ENCODE assay signal across 10 cellular contexts in genomic region chr18:12837747-12838146, GRCh38. TPM values are rescaled to one million over a fixed set of nuclear protein-coding genes. Genes with fewer than 3 reads are reported as not detected.
DNase-seq lines count a peak whose midpoint lies in the region; ATAC-seq, FAIRE-seq and TF ChIP-seq lines count a peak whose summit lies in the region.
"Had no signal": no experiment of that assay in that cellular context is flagged by ENCODE, and none has a peak within 500 bp of the region (broad histone marks: within the 10 kb centered on the region; RNA-seq: fewer than 3 reads in every experiment).

No MANE protein-coding gene starts in this region.

- no peaks in the 10 kb centered on the region for H3K9me3 Mint-ChIP-seq in T-helper 1 cell treated with Interleukin-12 subunit alpha and Interleukin-12 subunit beta and Interleukin-4 antibody, amounts not matched to agents 30 μg/mL and 1 μg/mL, for 36 hours
- H3K9me3 Mint-ChIP-seq in stimulated activated effector memory CD8-positive, alpha-beta T cell treated with anti-CD3 and anti-CD28 coated beads, Interleukin-12 subunit alpha, Interleukin-12 subunit beta, amount 100 ng/mL, for 72 hours = no peaks in the 10 kb centered on the region

- no peak overlapping the region for H3K4me3 ChIP-seq in SK-N-SH (ENCODE audit: low read depth in 2 of 2, low read length in 1 of 2)

- no peak for TF ChIP-seq CTCF in SK-N-SH (IDR thresholded peaks at IDR 0.05)

- 0 out of 2 replicates have a peak overlapping the region, but pooled peaks have one; percentile 77 for H2AFZ ChIP-seq in SK-N-SH (ENCODE audit: low read depth)

- H3K27me3 ChIP-seq in SK-N-SH (ENCODE audit: insufficient read depth) = no peaks in the 10 kb centered on the region

- H4K20me1 ChIP-seq in SK-N-SH (ENCODE audit: insufficient read depth) = no peaks in the 10 kb centered on the region

- no peak for TF ChIP-seq EP300 in SK-N-SH (IDR thresholded peaks at IDR 0.05; ENCODE audit: borderline replicate concordance in 1 of 2, low read depth in 1 of 2, low read length in 1 of 2)

- TF ChIP-seq RAD21 in SK-N-SH (IDR thresholded peaks at IDR 0.05; ENCODE audit: low read length) = no peak

- H3K27me3 Mint-ChIP-seq in T-helper 1 cell treated with Interleukin-12 subunit alpha and Interleukin-12 subunit beta and Interleukin-4 antibody, amounts not matched to agents 30 μg/mL and 1 μg/mL, for 36 hours (ENCODE audit: low read depth) = no peaks in the 10 kb centered on the region

- H3K27ac ChIP-seq in SK-N-SH (ENCODE audit: low read depth in 2 of 2, low read length in 1 of 2) = peak overlapping the region; percentile 13 to 39; a peak in 2 of 4 replicates

- no peaks in the 10 kb centered on the region for H3K9me3 ChIP-seq in SK-N-SH

- no peak for DNase-seq in SK-N-SH
- DNase-seq in fibroblast of gingiva (ENCODE audit: low read depth) = peak; percentile 70
- DNase-seq in stimulated activated effector memory CD8-positive, alpha-beta T cell treated with anti-CD3 and anti-CD28 coated beads, Interleukin-12 subunit alpha, Interleukin-12 subunit beta, amount 100 ng/mL, for 72 hours (ENCODE audit: low spot score in 2 of 2) = no peak
- no peak for DNase-seq in head of caudate nucleus
- DNase-seq in NCI-H2107 (lab: John Stamatoyannopoulos, UW) = no peak
- no peak for DNase-seq in GM12892 (ENCODE audit: insufficient read length)
- DNase-seq: NCI-H510A treated with DMSO at 0.1 percent for 48 hours, nucleus accumbens had no signal

- no peaks in the 10 kb centered on the region for H3K79me2 ChIP-seq in SK-N-SH (ENCODE audit: insufficient read depth)

- CTCF ChIA-PET in SK-N-SH (lab: Yijun Ruan, JAX) = no interaction called here

- POLR2A ChIA-PET in SK-N-SH (lab: Yijun Ruan, JAX) = no interaction called here

- H3K36me3 ChIP-seq in SK-N-SH (replicated peaks in 1 of 2; ENCODE audit: control insufficient read depth in 1 of 2, insufficient read depth in 2 of 2, low read length in 1 of 2) = peaks cover 6 to 9% of the 10 kb centered on the region in 2 experiments

- peaks cover 37% of the 10 kb centered on the region for H3K36me3 Mint-ChIP-seq in T-helper 1 cell treated with Interleukin-12 subunit alpha and Interleukin-12 subunit beta and Interleukin-4 antibody, amounts not matched to agents 30 μg/mL and 1 μg/mL, for 36 hours (ENCODE audit: low read depth)
- H3K36me3 Mint-ChIP-seq in stimulated activated effector memory CD8-positive, alpha-beta T cell treated with anti-CD3 and anti-CD28 coated beads, Interleukin-12 subunit alpha, Interleukin-12 subunit beta, amount 100 ng/mL, for 72 hours = peaks cover 44% of the 10 kb centered on the region

- peak overlapping the region; percentile 79 for H3K4me3 Mint-ChIP-seq in T-helper 1 cell treated with Interleukin-12 subunit alpha and Interleukin-12 subunit beta and Interleukin-4 antibody, amounts not matched to agents 30 μg/mL and 1 μg/mL, for 36 hours
- peak overlapping the region; percentile 68 for H3K4me3 Mint-ChIP-seq in stimulated activated effector memory CD8-positive, alpha-beta T cell treated with anti-CD3 and anti-CD28 coated beads, Interleukin-12 subunit alpha, Interleukin-12 subunit beta, amount 100 ng/mL, for 72 hours

- peaks cover 7 to 23% of the 10 kb centered on the region in 2 experiments; a peak in 3 of 4 replicates for H3K4me1 ChIP-seq in SK-N-SH (ENCODE audit: control insufficient read depth in 1 of 2, insufficient read depth in 2 of 2, low read depth in 1 of 2, low read length in 1 of 2)

- H3K9me2 ChIP-seq in SK-N-SH = no peaks in the 10 kb centered on the region

- H3K4me2 ChIP-seq in SK-N-SH = peak overlapping the region; percentile 64

- no peak overlapping the region; the same call in 1 of the 2 replicates for H3K9ac ChIP-seq in SK-N-SH

- intact Hi-C loops in head of caudate nucleus (cut with DNase I) = no loop called here

- ATAC-seq in SK-N-SH treated with all-trans-retinoic acid at 6 μM for 48 hours = no peak
- no peak for ATAC-seq in stimulated activated effector memory CD8-positive, alpha-beta T cell treated with anti-CD3 and anti-CD28 coated beads, Interleukin-12 subunit alpha, Interleukin-12 subunit beta, amount 100 ng/mL, for 72 hours

- H3K27ac Mint-ChIP-seq in T-helper 1 cell treated with Interleukin-12 subunit alpha and Interleukin-12 subunit beta and Interleukin-4 antibody, amounts not matched to agents 30 μg/mL and 1 μg/mL, for 36 hours = peak overlapping the region; percentile 94
- peak overlapping the region; percentile 95 for H3K27ac Mint-ChIP-seq in stimulated activated effector memory CD8-positive, alpha-beta T cell treated with anti-CD3 and anti-CD28 coated beads, Interleukin-12 subunit alpha, Interleukin-12 subunit beta, amount 100 ng/mL, for 72 hours

- peaks cover 57% of the 10 kb centered on the region for H3K4me1 Mint-ChIP-seq in T-helper 1 cell treated with Interleukin-12 subunit alpha and Interleukin-12 subunit beta and Interleukin-4 antibody, amounts not matched to agents 30 μg/mL and 1 μg/mL, for 36 hours (ENCODE audit: low read depth)
- peaks cover 63% of the 10 kb centered on the region for H3K4me1 Mint-ChIP-seq in stimulated activated effector memory CD8-positive, alpha-beta T cell treated with anti-CD3 and anti-CD28 coated beads, Interleukin-12 subunit alpha, Interleukin-12 subunit beta, amount 100 ng/mL, for 72 hours

- peaks cover 5% of the 10 kb centered on the region for H3F3A ChIP-seq in SK-N-SH (replicated peaks; ENCODE audit: insufficient read depth)

- TF ChIP-seq POLR2A in GM12892 (IDR thresholded peaks at IDR 0.05; ENCODE audit: low read depth, low read length) = no peak

- FAIRE-seq in GM12892 (lab: Jason Lieb, UNC) = no peak

TF ChIP-seq in SK-N-SH, 30 proteins besides CTCF, POLR2A, EP300 and RAD21 (continues in another document):
- TF ChIP-seq REST (IDR thresholded peaks at IDR 0.05; ENCODE audit: low read depth, low read length) (no peak), GATA2 (CRISPR knock-in tag; IDR thresholded peaks at IDR 0.05) (no peak), FOSL2 (IDR thresholded peaks at IDR 0.05; ENCODE audit: borderline replicate concordance, low read depth) (no peak)

TF ChIP-seq in SK-N-SH treated with all-trans-retinoic acid at 6 μM for 48 hours, 23 proteins besides CTCF, POLR2A, EP300 and RAD21 (continues in another document):
- TF ChIP-seq BACH2 (CRISPR knock-in tag; IDR thresholded peaks at IDR 0.05; ENCODE audit: borderline replicate concordance) = no peak
- TF ChIP-seq ZFP3 (CRISPR knock-in tag; IDR thresholded peaks at IDR 0.05) = no peak
- TF ChIP-seq PATZ1 (CRISPR knock-in tag; IDR thresholded peaks at IDR 0.05; ENCODE audit: borderline replicate concordance) = no peak
- TF ChIP-seq TCF4 (CRISPR knock-in tag; IDR thresholded peaks at IDR 0.05; ENCODE audit: borderline replicate concordance) = no peak
- no peak for TF ChIP-seq ZC3H10 (CRISPR knock-in tag; IDR thresholded peaks at IDR 0.05)
- no peak for TF ChIP-seq ESRRG (CRISPR knock-in tag; IDR thresholded peaks at IDR 0.05)
- TF ChIP-seq ARNTL (CRISPR knock-in tag; IDR thresholded peaks at IDR 0.05; ENCODE audit: borderline replicate concordance, low read depth) = no peak
- no peak for TF ChIP-seq OSR1 (CRISPR knock-in tag; IDR thresholded peaks at IDR 0.05)
- no peak for TF ChIP-seq SNAI2 (CRISPR knock-in tag; IDR thresholded peaks at IDR 0.05)
- TF ChIP-seq ZFP30 (CRISPR knock-in tag; IDR thresholded peaks at IDR 0.05) = no peak
- no peak for TF ChIP-seq POU6F1 (CRISPR knock-in tag; IDR thresholded peaks at IDR 0.05; ENCODE audit: borderline replicate concordance, low read depth)
- TF ChIP-seq ISL1 (CRISPR knock-in tag; IDR thresholded peaks at IDR 0.05) = no peak; the same call in 1 of the 2 replicates
- TF ChIP-seq CSDC2 (CRISPR knock-in tag; IDR thresholded peaks at IDR 0.05) = no peak
- no peak for TF ChIP-seq ZNF565 (CRISPR knock-in tag; conservative IDR thresholded peaks at IDR 0.05; ENCODE audit: low read depth)
- TF ChIP-seq RARB (CRISPR knock-in tag; IDR thresholded peaks at IDR 0.05) = no peak

RNA-seq across cellular contexts. Expression of gene PTPN2, which starts 46.3 kb away (rescaled TPM):
- polyA plus RNA-seq in SK-N-SH (2012; rRNA removed) = 11.2 and 13.0 TPM in 2 replicates
- 15.5 and 17.9 TPM in 2 replicates for polyA plus RNA-seq in SK-N-SH (2012; cell fraction: cytosol; rRNA removed)
- polyA plus RNA-seq in SK-N-SH (2012; cell fraction: nucleus; rRNA removed) = 15.9 and 26.6 TPM in 2 replicates
- polyA plus RNA-seq in GM12892 (2012; ENCODE audit: missing spikeins) = 37.5 TPM
